Comparison of ENCODE assay signal across 19 cellular contexts in genomic region chr7:32034052-32034451, GRCh38. TPM values are rescaled to one million over a fixed set of nuclear protein-coding genes. Genes with fewer than 3 reads are reported as not detected.
DNase-seq lines count a peak whose midpoint lies in the region; ATAC-seq, FAIRE-seq and TF ChIP-seq lines count a peak whose summit lies in the region.
"Had no signal": no experiment of that assay in that cellular context is flagged by ENCODE, and none has a peak within 500 bp of the region (broad histone marks: within the 10 kb centered on the region; RNA-seq: fewer than 3 reads in every experiment).

No MANE protein-coding gene starts in this region.

- no peak for TF ChIP-seq POLR2A in body of pancreas (IDR thresholded peaks at IDR 0.05)
- no peak for TF ChIP-seq POLR2A in H54 (IDR thresholded peaks at IDR 0.05; ENCODE audit: low read depth, low read length)

- H3K9me3 Mint-ChIP-seq in natural killer cell, result peaks cover 0 to 3% of the 10 kb centered on the region in 2 donors

- TF ChIP-seq CTCF in body of pancreas (IDR thresholded peaks at IDR 0.05) (peak in 4 of 7 experiments; percentile 28 to 41 (median 32)), natural killer cell (IDR thresholded peaks at IDR 0.05) (no peak)

- no peaks in the 10 kb centered on the region for H3K27me3 Mint-ChIP-seq in natural killer cell (ENCODE audit: low read depth in 2 of 2)

- no peaks in the 10 kb centered on the region for H3K36me3 ChIP-seq in body of pancreas (replicated peaks in 1 of 2; ENCODE audit: insufficient read depth in 1 of 2, low read depth in 2 of 2)
- H3K36me3 ChIP-seq: esophagus squamous epithelium had no signal

- no peak overlapping the region for H3K4me3 ChIP-seq in body of pancreas
- H3K4me3 ChIP-seq: esophagus squamous epithelium, GM23248, psoas muscle, smooth muscle cell had no signal

- intact Hi-C loops in body of pancreas (cut with DNase I) (no loop called here), natural killer cell (cut with micrococcal nuclease) (no loop called here)

- ATAC-seq in body of pancreas (peak; percentile 77), natural killer cell (no peak)
- ATAC-seq: psoas muscle had no signal

- no peak for FAIRE-seq in H54 (lab: Jason Lieb, UNC)
- FAIRE-seq: TTC549 had no signal

- no peaks in the 10 kb centered on the region for H3K36me3 Mint-ChIP-seq in natural killer cell

- H3K4me3 Mint-ChIP-seq in natural killer cell, result no peak overlapping the region
- H3K4me3 Mint-ChIP-seq: nephron had no signal

- peaks cover 13% of the 10 kb centered on the region for H3K4me1 ChIP-seq in body of pancreas
- H3K4me1 ChIP-seq: psoas muscle had no signal

- DNase-seq in HPDE6-E6E7 (ENCODE audit: extremely low spot score) (peak; percentile 43), NCI-H510A (lab: John Stamatoyannopoulos, UW) (peak; percentile 60), body of pancreas (peak in 1 of 4 donors; percentile 20), renal cortical epithelial cell (ENCODE audit: low read depth) (peak; percentile 30), natural killer cell (no peak), H54 (ENCODE audit: insufficient read length, low spot score) (no peak)
- no peak for DNase-seq in activated T-cell treated with anti-CD3 and anti-CD28 coated beads, Interleukin-2, amount 50 U/mL, for 48 hours
- DNase-seq: activated naive CD4-positive, alpha-beta T cell; amygdala; esophagus squamous epithelium; GM23248; NCI-H187; NK-92 treated with Interleukin-12 subunit alpha and Interleukin-12 subunit beta, amount 100 ng/mL, for 24 hours; psoas muscle; RPMI8226; stimulated activated CD8-positive, alpha-beta memory T cell treated with anti-CD3 and anti-CD28 coated beads, Interleukin-4, amount 100 ng/mL, for 48 hours had no signal

- no peaks in the 10 kb centered on the region for H3K9me3 ChIP-seq in body of pancreas
- H3K9me3 ChIP-seq: esophagus squamous epithelium, psoas muscle had no signal

- no peaks in the 10 kb centered on the region for H3K4me1 Mint-ChIP-seq in natural killer cell
- H3K4me1 Mint-ChIP-seq: nephron had no signal

- H3K27ac ChIP-seq in body of pancreas, result peak overlapping the region in 1 of 4 donors; percentile 17
- H3K27ac ChIP-seq: esophagus squamous epithelium, GM23248, psoas muscle had no signal

- WGBS in body of pancreas, 2 donors, result 46 to 49% methylated on average over 2 of the region's 2 CpGs

- no peaks in the 10 kb centered on the region for H3K27me3 ChIP-seq in body of pancreas
- H3K27me3 ChIP-seq: esophagus squamous epithelium had no signal

- H3K27ac Mint-ChIP-seq in natural killer cell, result no peak overlapping the region
- H3K27ac Mint-ChIP-seq: nephron had no signal

RNA-seq across cellular contexts. Expression of gene PDE1C, which starts 36.2 kb away (rescaled TPM):
- total RNA-seq in body of pancreas, result 1 to 10 TPM; 1.8 to 4.9 TPM
- total RNA-seq in renal cortical epithelial cell, result 2.3 and 6.1 TPM in 2 replicates
- total RNA-seq in natural killer cell, result not detected

Comparison
In these comparisons a context has a peak if more than half of its experiments do, and no peak if none do; other contexts are left out.
1. DNase-seq: peak in HPDE6-E6E7 (single experiment), NCI-H510A (single experiment) and renal cortical epithelial cell (single experiment); none in natural killer cell (single experiment), activated T-cell treated with anti-CD3 and anti-CD28 coated beads, Interleukin-2, amount 50 U/mL, for 48 hours (0 of 2) and H54 (single experiment).